In genomic region chr10:122344741-122345258, GRCh38 we compare ENCODE assay signal across 1 cellular context.
A peak's percentile ranks its signal among the peaks of the same experiment; 100 is the strongest.
TF ChIP-seq lines count a peak whose summit lies in the region.

No MANE protein-coding gene starts in this region.

TF ChIP-seq in HepG2, 621 proteins besides CTCF, POLR2A, EP300 and RAD21 (continued from another document and continues in another):
- TF ChIP-seq ZNF407 (CRISPR knock-in tag; IDR thresholded peaks at IDR 0.05; ENCODE audit: not compliant biosample characterization): no peak
- no peak for TF ChIP-seq ZFP1 (CRISPR knock-in tag; IDR thresholded peaks at IDR 0.05)
- 0 out of 2 replicates have a peak, but pooled peaks have one; percentile 60 for TF ChIP-seq ZNF598 (CRISPR knock-in tag; IDR thresholded peaks at IDR 0.05; ENCODE audit: borderline replicate concordance)
- no peak; the same call in 1 of the 2 replicates for TF ChIP-seq UBTF (CRISPR knock-in tag; IDR thresholded peaks at IDR 0.05)
- no peak for TF ChIP-seq ZNF431 (CRISPR knock-in tag; IDR thresholded peaks at IDR 0.05; ENCODE audit: borderline replicate concordance, low read depth)
- TF ChIP-seq ATF2 (CRISPR knock-in tag; IDR thresholded peaks at IDR 0.05): peak; percentile 62; the same call in 1 of the 2 replicates
- TF ChIP-seq NR1H2 (CRISPR knock-in tag; IDR thresholded peaks at IDR 0.05; ENCODE audit: borderline replicate concordance, low read depth): no peak
- TF ChIP-seq YEATS4 (CRISPR knock-in tag; IDR thresholded peaks at IDR 0.05; ENCODE audit: borderline replicate concordance): peak; percentile 69; the same call in 1 of the 2 replicates
- TF ChIP-seq ZNF83 (CRISPR knock-in tag; IDR thresholded peaks at IDR 0.05; ENCODE audit: borderline replicate concordance): no peak
- no peak for TF ChIP-seq SRSF4 (IDR thresholded peaks at IDR 0.05; ENCODE audit: low read depth, low read length, poor library complexity, severe bottlenecking)
- TF ChIP-seq ZBTB39 (CRISPR knock-in tag; IDR thresholded peaks at IDR 0.05): no peak
- TF ChIP-seq CHCHD3 (CRISPR knock-in tag; IDR thresholded peaks at IDR 0.05): no peak
- no peak for TF ChIP-seq ZBTB42 (CRISPR knock-in tag; IDR thresholded peaks at IDR 0.05)
- peak; percentile 62; the same call in 1 of the 2 replicates for TF ChIP-seq DMAP1 (CRISPR knock-in tag; IDR thresholded peaks at IDR 0.05)
- peak; percentile 83 for TF ChIP-seq RCOR2 (CRISPR knock-in tag; IDR thresholded peaks at IDR 0.05)
- TF ChIP-seq ZNF7 (CRISPR knock-in tag; IDR thresholded peaks at IDR 0.05): no peak
- TF ChIP-seq SALL1 (CRISPR knock-in tag; IDR thresholded peaks at IDR 0.05): peak; percentile 86
- TF ChIP-seq ZNF383 (CRISPR knock-in tag; IDR thresholded peaks at IDR 0.05; ENCODE audit: borderline replicate concordance): no peak
- no peak for TF ChIP-seq ZNF558 (CRISPR knock-in tag; IDR thresholded peaks at IDR 0.05; ENCODE audit: borderline replicate concordance)
- no peak for TF ChIP-seq LCORL (IDR thresholded peaks at IDR 0.05)
- TF ChIP-seq LCORL (CRISPR knock-in tag; IDR thresholded peaks at IDR 0.05): peak; percentile 64; the same call in 1 of the 2 replicates
- no peak for TF ChIP-seq ARHGAP35 (CRISPR knock-in tag; IDR thresholded peaks at IDR 0.05; ENCODE audit: borderline replicate concordance)
- 0 out of 2 replicates have a peak, but pooled peaks have one; percentile 55 for TF ChIP-seq FOXJ3 (CRISPR knock-in tag; IDR thresholded peaks at IDR 0.05; ENCODE audit: borderline replicate concordance)
- TF ChIP-seq BCLAF1 (IDR thresholded peaks at IDR 0.05): no peak
- TF ChIP-seq SYNCRIP (IDR thresholded peaks at IDR 0.05; ENCODE audit: insufficient read depth, low read depth, low read length): no peak
- TF ChIP-seq XBP1 (CRISPR knock-in tag; IDR thresholded peaks at IDR 0.05): no peak
- no peak for TF ChIP-seq ZNF777 (CRISPR knock-in tag; IDR thresholded peaks at IDR 0.05)
- no peak; the same call in 1 of the 2 replicates for TF ChIP-seq TP53 (CRISPR knock-in tag; conservative IDR thresholded peaks at IDR 0.05)
- peak; percentile 31; the same call in 1 of the 2 replicates for TF ChIP-seq SMAD3 (CRISPR knock-in tag; IDR thresholded peaks at IDR 0.05)
- no peak for TF ChIP-seq ZNF512 (CRISPR knock-in tag; IDR thresholded peaks at IDR 0.05)
- no peak for TF ChIP-seq KLF13 (CRISPR knock-in tag; IDR thresholded peaks at IDR 0.05)
- peak; percentile 87 for TF ChIP-seq ZMYM4 (CRISPR knock-in tag; IDR thresholded peaks at IDR 0.05)
- peak; percentile 66; the same call in 1 of the 2 replicates for TF ChIP-seq ZNF441 (CRISPR knock-in tag; IDR thresholded peaks at IDR 0.05; ENCODE audit: borderline replicate concordance)
- 0 out of 2 replicates have a peak, but pooled peaks have one; percentile 51 for TF ChIP-seq HOXA5 (CRISPR knock-in tag; IDR thresholded peaks at IDR 0.05)
- TF ChIP-seq GLMP (CRISPR knock-in tag; IDR thresholded peaks at IDR 0.05; ENCODE audit: borderline replicate concordance): no peak
- no peak for TF ChIP-seq CBX2 (IDR thresholded peaks at IDR 0.05; ENCODE audit: low read depth, low read length)
- no peak for TF ChIP-seq CBX2 (CRISPR knock-in tag; IDR thresholded peaks at IDR 0.05; ENCODE audit: low read depth)
- TF ChIP-seq GZF1 (CRISPR knock-in tag; IDR thresholded peaks at IDR 0.05): no peak
- TF ChIP-seq ZNF138 (CRISPR knock-in tag; IDR thresholded peaks at IDR 0.05; ENCODE audit: low read depth): no peak
- TF ChIP-seq CBX5 (CRISPR knock-in tag; IDR thresholded peaks at IDR 0.05; ENCODE audit: borderline replicate concordance): no peak
